In genomic region chr4:114811564-114812360, GRCh38 we compare ENCODE assay signal across 23 cellular contexts.
"Had no signal": no experiment of that assay in that cellular context is flagged by ENCODE, and none has a peak within 500 bp of the region (broad histone marks: within the 10 kb centered on the region; RNA-seq: fewer than 3 reads in every experiment).

No MANE protein-coding gene starts in this region.

- H3K4me3 ChIP-seq: colonic mucosa, dorsolateral prefrontal cortex, esophagus squamous epithelium, heart left ventricle, lower lobe of right lung, right lobe of liver, skin epidermis, transverse colon had no signal

- ATAC-seq: activated CD4-positive, alpha-beta T cell treated with anti-CD3 and anti-CD28 coated beads for 36 hours; effector memory CD8-positive, alpha-beta T cell; heart left ventricle; left lobe of liver; lower lobe of right lung; naive thymus-derived CD8-positive, alpha-beta T cell; right lobe of liver; stimulated activated effector memory CD8-positive, alpha-beta T cell treated with anti-CD3 and anti-CD28 coated beads, Interleukin-12 subunit alpha, Interleukin-12 subunit beta, amount 100 ng/mL, for 72 hours; stimulated activated naive CD8-positive, alpha-beta T cell treated with anti-CD3 and anti-CD28 coated beads, Interleukin-15, amount 100 ng/mL, for 72 hours; T-helper 17 cell had no signal

- H3K27ac ChIP-seq: colonic mucosa, dorsolateral prefrontal cortex, esophagus squamous epithelium, heart left ventricle, lower lobe of right lung, right lobe of liver, skin epidermis, transverse colon had no signal

- H3K9me3 ChIP-seq: colonic mucosa, esophagus squamous epithelium, heart left ventricle, lower lobe of right lung, right lobe of liver, transverse colon had no signal

- DNase-seq: activated B cell treated with CpG ODN at 0.5 μM for 24 hours; activated CD4-positive, alpha-beta T cell treated with anti-CD3 and anti-CD28 coated beads for 36 hours; activated CD4-positive, alpha-beta T cell treated with anti-CD3 and anti-CD28 coated beads, Interleukin-2, amount 50 U/mL, for 4 hours; activated CD8-positive, alpha-beta memory T cell treated with anti-CD3 and anti-CD28 coated beads, Interleukin-2, amount 50 U/mL, for 48 hours; activated naive CD4-positive, alpha-beta T cell treated with Interleukin-2 at 50 U/mL for 16 hours; activated naive CD8-positive, alpha-beta T cell treated with anti-CD3 and anti-CD28 coated beads for 36 hours; activated T-cell treated with anti-CD3 and anti-CD28 coated beads, Interleukin-2, amount 50 U/mL, for 48 hours; colonic mucosa; dorsolateral prefrontal cortex; effector memory CD8-positive, alpha-beta T cell; esophagus squamous epithelium; heart left ventricle; islet precursor cell; lower lobe of right lung; naive thymus-derived CD8-positive, alpha-beta T cell; right lobe of liver; stimulated activated CD4-positive, alpha-beta T cell treated with anti-CD3 and anti-CD28 coated beads, Interleukin-2, amount 100 ng/mL, for 24 hours; stimulated activated naive CD8-positive, alpha-beta T cell treated with anti-CD3 and anti-CD28 coated beads, Interleukin-15, amount 100 ng/mL, for 72 hours; T-helper 17 cell; transverse colon had no signal

- H3K36me3 ChIP-seq: colonic mucosa, esophagus squamous epithelium, heart left ventricle, lower lobe of right lung, right lobe of liver, transverse colon had no signal
